8 cellular contexts compared by ENCODE assay signal in the genomic region with DNA sequence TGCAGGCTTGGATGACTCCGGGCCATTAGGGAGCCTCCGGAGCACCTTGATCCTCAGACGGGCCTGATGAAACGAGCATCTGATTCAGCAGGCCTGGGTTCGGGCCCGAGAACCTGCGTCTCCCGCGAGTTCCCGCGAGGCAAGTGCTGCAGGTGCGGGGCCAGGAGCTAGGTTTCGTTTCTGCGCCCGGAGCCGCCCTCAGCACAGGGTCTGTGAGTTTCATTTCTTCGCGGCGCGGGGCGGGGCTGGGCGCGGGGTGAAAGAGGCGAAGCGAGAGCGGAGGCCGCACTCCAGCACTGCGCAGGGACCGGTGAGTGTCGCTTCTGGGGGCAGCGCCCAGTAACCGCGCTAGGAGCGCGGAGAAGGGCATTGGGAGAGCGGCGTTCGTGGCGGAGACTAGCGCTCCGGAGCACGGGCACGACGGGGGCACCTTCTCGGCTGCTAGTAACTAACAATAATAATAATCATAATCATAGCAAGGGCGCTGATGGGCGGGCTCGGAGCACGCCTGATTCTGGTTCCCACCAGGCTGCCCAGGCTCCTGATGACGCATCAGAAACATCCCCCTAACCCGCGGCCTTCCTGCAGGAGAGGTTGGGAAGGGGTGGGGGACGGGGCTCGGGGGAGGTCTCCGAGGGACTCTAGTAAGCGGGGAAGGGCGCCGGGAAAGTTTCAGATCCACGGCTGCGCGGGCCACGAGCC. TPM values are rescaled to one million over a fixed set of nuclear protein-coding genes. Genes with fewer than 3 reads are reported as not detected.
DNase-seq lines count a peak whose midpoint lies in the region; ATAC-seq, FAIRE-seq and TF ChIP-seq lines count a peak whose summit lies in the region.

A gene with protein sequence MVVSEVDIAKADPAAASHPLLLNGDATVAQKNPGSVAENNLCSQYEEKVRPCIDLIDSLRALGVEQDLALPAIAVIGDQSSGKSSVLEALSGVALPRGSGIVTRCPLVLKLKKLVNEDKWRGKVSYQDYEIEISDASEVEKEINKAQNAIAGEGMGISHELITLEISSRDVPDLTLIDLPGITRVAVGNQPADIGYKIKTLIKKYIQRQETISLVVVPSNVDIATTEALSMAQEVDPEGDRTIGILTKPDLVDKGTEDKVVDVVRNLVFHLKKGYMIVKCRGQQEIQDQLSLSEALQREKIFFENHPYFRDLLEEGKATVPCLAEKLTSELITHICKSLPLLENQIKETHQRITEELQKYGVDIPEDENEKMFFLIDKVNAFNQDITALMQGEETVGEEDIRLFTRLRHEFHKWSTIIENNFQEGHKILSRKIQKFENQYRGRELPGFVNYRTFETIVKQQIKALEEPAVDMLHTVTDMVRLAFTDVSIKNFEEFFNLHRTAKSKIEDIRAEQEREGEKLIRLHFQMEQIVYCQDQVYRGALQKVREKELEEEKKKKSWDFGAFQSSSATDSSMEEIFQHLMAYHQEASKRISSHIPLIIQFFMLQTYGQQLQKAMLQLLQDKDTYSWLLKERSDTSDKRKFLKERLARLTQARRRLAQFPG (plus strand): TSS at position 286 of the 702 bp plus-strand sequence. CDS start 5,832 bp downstream, outside the sequence.

- peak; percentile 100 for FAIRE-seq in GM19239 (lab: Jason Lieb, UNC)

- CTCF ChIA-PET in activated B cell treated with CpG ODN at 0.5 μM for 24 hours (lab: Charles Lee): interaction anchor here (1.6 kb wide), 1 partner anchor 143 kb away, joined by 5 read pairs; no protein-coding TSS in a partner anchor

- peaks cover 85% of the 10 kb centered on the region for H3K4me1 Mint-ChIP-seq in activated B cell treated with CpG ODN at 0.5 μM for 24 hours

- POLR2A ChIA-PET in activated B cell treated with CpG ODN at 0.5 μM for 24 hours (lab: Charles Lee): interaction anchor here (0.6 to 4.5 kb wide), 9 partner anchors 8 to 193 kb away, joined by 3 to 37 read pairs (median 3); a partner anchor contains a TSS

- peaks cover 27% of the 10 kb centered on the region for H3K36me3 Mint-ChIP-seq in activated B cell treated with CpG ODN at 0.5 μM for 24 hours (ENCODE audit: low read depth)

- H3K4me3 ChIP-seq in cardiac fibroblast (replicated peaks in 1 of 2; ENCODE audit: low read depth in 2 of 2, low read length in 2 of 2): peak within 1 kb of the TSS; percentile 57 to 63

- peak within 1 kb of the TSS; percentile 96 for H3K4me3 Mint-ChIP-seq in activated B cell treated with CpG ODN at 0.5 μM for 24 hours

- ATAC-seq in HG03469 (IDR thresholded peaks at IDR 0.05; ENCODE audit: unreplicated experiment) (peak; percentile 73), activated B cell treated with CpG ODN at 0.5 μM for 24 hours (ENCODE audit: low read depth) (peak; percentile 97)

- H3K9me3 Mint-ChIP-seq in activated B cell treated with CpG ODN at 0.5 μM for 24 hours: no peaks in the 10 kb centered on the region

- no peak for TF ChIP-seq CTCF in AG09319 (IDR thresholded peaks at IDR 0.05; ENCODE audit: low read depth, low read length)
- no peak for TF ChIP-seq CTCF in activated B cell treated with CpG ODN at 0.5 μM for 24 hours (IDR thresholded peaks at IDR 0.05)
- TF ChIP-seq CTCF in cardiac fibroblast (IDR thresholded peaks at IDR 0.05; ENCODE audit: low read depth, low read length): no peak

- no peaks in the 10 kb centered on the region for H3K27me3 Mint-ChIP-seq in activated B cell treated with CpG ODN at 0.5 μM for 24 hours

- DNase-seq in AG09319 (ENCODE audit: extremely low read depth, low read depth): peak; percentile 12
- DNase-seq in GM19239 (ENCODE audit: insufficient read length, low spot score): peak; percentile 77
- peak; percentile 77 for DNase-seq in activated B cell treated with CpG ODN at 0.5 μM for 24 hours
- peak; percentile 19 to 53 for DNase-seq in cardiac fibroblast (ENCODE audit: low read depth in 2 of 2)
- peak; percentile 63 for DNase-seq in kidney tubule cell (ENCODE audit: low spot score)
- peak; percentile 75 to 78 for DNase-seq in stimulated activated CD4-positive, alpha-beta T cell treated with anti-CD3 and anti-CD28 coated beads, Interleukin-15, amount 100 ng/mL, for 48 hours (ENCODE audit: low read depth in 2 of 2)
- DNase-seq in T1000 (lab: John Stamatoyannopoulos, UW): no peak

- intact Hi-C loops in activated B cell treated with CpG ODN at 0.5 μM for 24 hours (cut with micrococcal nuclease): loop anchor here (2.0 kb wide), 2 partner anchors 57 to 259 kb away; no protein-coding TSS in a partner anchor

- peak within 1 kb of the TSS; percentile 91 for H3K27ac Mint-ChIP-seq in activated B cell treated with CpG ODN at 0.5 μM for 24 hours

RNA-seq across cellular contexts. Expression of the gene that starts here (rescaled TPM):
- total RNA-seq in activated B cell treated with CpG ODN at 0.5 μM for 24 hours: 64.2 and 64.8 TPM in 2 replicates
